Comparison of ENCODE assay signal across 9 cellular contexts in the genomic region with DNA sequence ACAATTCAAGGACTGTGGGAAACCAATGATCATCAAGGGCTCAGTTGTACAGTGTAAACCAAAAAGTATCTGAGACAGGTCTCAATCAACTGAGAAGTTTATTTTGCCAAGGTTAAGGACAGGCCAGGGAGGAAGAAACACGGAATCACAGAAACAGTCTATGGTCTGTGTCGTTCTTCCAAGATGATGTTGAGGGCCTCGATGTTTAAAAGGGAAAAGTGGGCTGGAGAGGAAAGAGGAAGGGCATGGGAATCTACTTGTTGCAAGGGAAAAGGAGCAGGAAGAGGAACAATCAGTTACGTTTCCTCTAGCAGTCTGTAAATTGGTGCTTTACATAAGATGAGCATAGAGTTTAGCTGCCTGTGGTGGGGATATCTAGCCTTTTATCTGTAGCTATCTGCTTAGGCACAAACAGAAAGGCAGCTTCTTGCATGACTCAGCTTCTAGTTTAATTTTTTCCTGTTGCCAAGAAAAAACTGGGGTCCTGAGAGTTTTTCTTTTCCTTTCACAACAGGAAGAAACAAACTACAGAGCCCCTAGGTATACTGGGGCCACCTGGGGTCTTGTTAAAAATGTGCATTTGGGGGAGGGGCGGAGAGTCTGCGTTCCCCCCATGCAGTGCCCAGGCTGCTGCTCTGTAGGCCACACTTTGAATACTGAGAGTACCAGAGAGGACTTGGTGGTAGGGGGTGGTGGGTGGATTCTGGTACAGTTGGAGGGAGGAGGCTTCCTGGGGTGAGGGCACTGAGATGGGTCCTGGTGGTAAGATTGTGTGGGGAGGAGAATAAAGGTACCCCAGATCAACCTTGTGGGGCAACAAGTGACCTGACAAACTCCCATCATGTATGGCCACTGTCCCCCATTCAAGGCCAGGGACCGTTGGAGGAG. TPM values are rescaled to one million over a fixed set of nuclear protein-coding genes. Genes with fewer than 3 reads are reported as not detected.
A peak's percentile ranks its signal among the peaks of the same experiment; 100 is the strongest.
DNase-seq lines count a peak whose midpoint lies in the region; TF ChIP-seq lines count a peak whose summit lies in the region.
"Had no signal": no experiment of that assay in that cellular context is flagged by ENCODE, and none has a peak within 500 bp of the region (broad histone marks: within the 10 kb centered on the region; RNA-seq: fewer than 3 reads in every experiment).

No MANE protein-coding gene starts in this region.

- H2AFZ ChIP-seq in GM23248 (peak overlapping the region; percentile 40), OCI-LY3 (ENCODE audit: low read depth, low read length) (no peak overlapping the region; the same call in 1 of the 2 replicates)

- TF ChIP-seq CTCF in OCI-LY3 (IDR thresholded peaks at IDR 0.05; ENCODE audit: low read depth, low read length) (no peak), choroid plexus epithelial cell (conservative IDR thresholded peaks at IDR 0.05; ENCODE audit: low read depth, low read length) (no peak), progenitor cell of endocrine pancreas (IDR thresholded peaks at IDR 0.05; ENCODE audit: unreplicated experiment) (no peak), ovary (IDR thresholded peaks at IDR 0.05) (no peak)

- intact Hi-C loops in ovary (cut with DNase I): no loop called here

- DNase-seq in GM23248 (peak; percentile 49), choroid plexus epithelial cell (ENCODE audit: low read depth) (peak; percentile 64), progenitor cell of endocrine pancreas (ENCODE audit: low spot score, unreplicated experiment) (no peak), midbrain (lab: John Stamatoyannopoulos, UW) (no peak), ovary (no peak), NCI-H1694 (lab: John Stamatoyannopoulos, UW) (no peak)
- DNase-seq in activated CD4-positive, CD25-positive, alpha-beta regulatory T cell treated with anti-CD3 and anti-CD28 coated beads, Interleukin-2, amount 50 U/mL, for 72 hours: no peak
- DNase-seq: NCI-H1417 treated with DMSO at 0.1 percent for 48 hours had no signal

- H3K9me2 ChIP-seq in GM23248 (ENCODE audit: insufficient read depth): no peaks in the 10 kb centered on the region

- H3K9me3 Mint-ChIP-seq in progenitor cell of endocrine pancreas (ENCODE audit: low read depth): no peaks in the 10 kb centered on the region

- H3K9ac ChIP-seq in GM23248: no peak overlapping the region
- peak overlapping the region; percentile 46; the same call in 1 of the 2 replicates for H3K9ac ChIP-seq in OCI-LY3 (ENCODE audit: low read length)

- no peaks in the 10 kb centered on the region for H3K27me3 Mint-ChIP-seq in progenitor cell of endocrine pancreas

- H3K4me3 Mint-ChIP-seq in progenitor cell of endocrine pancreas (ENCODE audit: low read depth): no peak overlapping the region

- H3K36me3 ChIP-seq in GM23248 (ENCODE audit: low read depth) (no peaks in the 10 kb centered on the region), OCI-LY3 (replicated peaks; ENCODE audit: low read depth, low read length) (no peaks in the 10 kb centered on the region), ovary (no peaks in the 10 kb centered on the region)

- H3K36me3 Mint-ChIP-seq in progenitor cell of endocrine pancreas (ENCODE audit: insufficient read depth): no peaks in the 10 kb centered on the region

- H3K9me3 ChIP-seq in GM23248 (ENCODE audit: low read depth) (no peaks in the 10 kb centered on the region), OCI-LY3 (ENCODE audit: insufficient read depth, low read length) (no peaks in the 10 kb centered on the region), ovary (no peaks in the 10 kb centered on the region)

- H3F3A ChIP-seq in GM23248 (ENCODE audit: insufficient read depth): peaks cover 24% of the 10 kb centered on the region

- H3K79me2 ChIP-seq in GM23248 (ENCODE audit: insufficient read depth) (no peaks in the 10 kb centered on the region), OCI-LY3 (ENCODE audit: low read length) (no peaks in the 10 kb centered on the region)

- 80 to 85% methylated on average over 7 of the region's 7 CpGs for WGBS in GM23248 (ENCODE audit: low coverage in 1 of 2, low lambda C conversion rate in 2 of 2, missing lambda C conversion rate in 2 of 2), 2 experiments
- 85 to 89% (median 86%) methylated on average over 7 of the region's 7 CpGs for WGBS in ovary, 3 donors

- no peak for TF ChIP-seq EP300 in ovary (IDR thresholded peaks at IDR 0.05)

- H3K27me3 ChIP-seq in GM23248 (replicated peaks; ENCODE audit: insufficient read depth) (no peaks in the 10 kb centered on the region), OCI-LY3 (ENCODE audit: low read depth, low read length) (peaks cover 6% of the 10 kb centered on the region; the same call in 1 of the 2 replicates), ovary (no peaks in the 10 kb centered on the region)

- H3K27ac ChIP-seq in GM23248 (peak overlapping the region; percentile 69), OCI-LY3 (ENCODE audit: low read length) (0 out of 2 replicates have a peak overlapping the region, but pooled peaks have one; percentile 47), ovary (no peak overlapping the region)

- in situ Hi-C loops in GM23248 (cut with MboI): no loop called here

- H3K4me3 ChIP-seq in GM23248 (no peak overlapping the region), OCI-LY3 (ENCODE audit: low read length) (peak overlapping the region; percentile 69), choroid plexus epithelial cell (ENCODE audit: low read depth, low read length) (no peak overlapping the region), ovary (no peak overlapping the region)

- peaks cover 38% of the 10 kb centered on the region for H3K4me1 ChIP-seq in GM23248 (ENCODE audit: insufficient read depth)
- peaks cover 30% of the 10 kb centered on the region for H3K4me1 ChIP-seq in OCI-LY3 (ENCODE audit: low read length)
- H3K4me1 ChIP-seq in ovary (ENCODE audit: insufficient read depth): peaks cover 2% of the 10 kb centered on the region

- H4K20me1 ChIP-seq in GM23248 (ENCODE audit: insufficient read depth): no peaks in the 10 kb centered on the region
- H4K20me1 ChIP-seq in OCI-LY3 (ENCODE audit: insufficient read depth, low read length): no peaks in the 10 kb centered on the region

- H3K4me1 Mint-ChIP-seq in progenitor cell of endocrine pancreas (ENCODE audit: low read depth): peaks cover 38% of the 10 kb centered on the region

- TF ChIP-seq POLR2A in ovary (IDR thresholded peaks at IDR 0.05): no peak

- peak overlapping the region; percentile 42 for H3K4me2 ChIP-seq in GM23248 (ENCODE audit: unreplicated experiment)
- H3K4me2 ChIP-seq in OCI-LY3 (ENCODE audit: low read length): peak overlapping the region; percentile 84

- peak overlapping the region; percentile 88 for H3K27ac Mint-ChIP-seq in progenitor cell of endocrine pancreas

RNA-seq across cellular contexts. Expression of gene EZR, which starts 35.3 kb away (rescaled TPM):
- total RNA-seq in GM23248 (2014; rRNA removed; shearing (Covaris generic)): 52.4 and 59.4 TPM in 2 replicates
- polyA plus RNA-seq in GM23248 (2016; fragmentation: Nextera tagmentation; extraction: Ambion mirVana) (65.2 and 66.8 TPM in 2 replicates), ovary (10 to 100 TPM; 45.1 to 85.6 TPM)
- total RNA-seq in progenitor cell of endocrine pancreas (258 and 274 TPM in 2 replicates), ovary (100 to 1,000 TPM in 4 of 7 donors, 10 to 100 TPM in 3; 39.0 to 214 (median 116) TPM)

Comparison
In these comparisons a context has a peak if more than half of its experiments do, and no peak if none do; other contexts are left out.
1. DNase-seq: peak in GM23248 (single experiment) and choroid plexus epithelial cell (single experiment); none in progenitor cell of endocrine pancreas (single experiment), midbrain (single experiment), activated CD4-positive, CD25-positive, alpha-beta regulatory T cell treated with anti-CD3 and anti-CD28 coated beads, Interleukin-2, amount 50 U/mL, for 72 hours (single experiment), ovary (0 of 5) and NCI-H1694 (single experiment).
2. H3K27ac ChIP-seq: peak in GM23248 (single experiment) and OCI-LY3 (single experiment); none in ovary (0 of 2).